Comparison of ENCODE assay signal across 8 cellular contexts in genomic region chr1:86914998-86915736, GRCh38. TPM values are rescaled to one million over a fixed set of nuclear protein-coding genes. Genes with fewer than 3 reads are reported as not detected.
DNase-seq lines count a peak whose midpoint lies in the region; ATAC-seq, FAIRE-seq and TF ChIP-seq lines count a peak whose summit lies in the region.

No MANE protein-coding gene starts in this region.

- peaks cover 55% of the 10 kb centered on the region for H3K4me1 ChIP-seq in HepG2 (ENCODE audit: insufficient read depth, low read length)

- peaks cover 94% of the 10 kb centered on the region for H3K79me2 ChIP-seq in HepG2 (ENCODE audit: insufficient read depth, low read length)

- 0 out of 2 replicates have a peak, but pooled peaks have one; percentile 4 for TF ChIP-seq RAD21 in HepG2 (CRISPR knock-in tag; IDR thresholded peaks at IDR 0.05)

- DNase-seq in GM10248 (ENCODE audit: extremely low spot score) (peak; percentile 45), NCI-H2171 (lab: John Stamatoyannopoulos, UW) (peak; percentile 60), dedifferentiated amniotic fluid mesenchymal stem cell (ENCODE audit: extremely low spot score) (peak; percentile 34), HepG2 (ENCODE audit: low spot score) (peak; percentile 53), GOT3 (lab: John Stamatoyannopoulos, UW) (no peak)
- DNase-seq in activated CD4-positive, alpha-beta T cell treated with anti-CD3 and anti-CD28 coated beads for 1 hour, result peak; percentile 24
- DNase-seq in stimulated activated CD4-positive, alpha-beta T cell treated with anti-CD3 and anti-CD28 coated beads, Interleukin-4, amount 100 ng/mL, for 24 hours, result peak; percentile 48

- H2AFZ ChIP-seq in HepG2 (ENCODE audit: low read length), result peak overlapping the region; percentile 67

- peak in 1 of 2 experiments; percentile 60; a peak in 2 of 4 replicates for TF ChIP-seq POLR2A in HepG2 (IDR thresholded peaks at IDR 0.05; ENCODE audit: insufficient read depth in 1 of 2, low read depth in 2 of 2, low read length in 2 of 2)

- in situ Hi-C loops in HepG2 (cut with HindIII; ENCODE audit: extremely low pct_ligation_motif_present, low pct_unique_long_range_greater_than_20kb), result loop anchor here (10.0 kb wide), 1 partner anchor 140 kb away; no protein-coding TSS in a partner anchor

- peak overlapping the region; percentile 78 for H3K4me2 ChIP-seq in HepG2 (ENCODE audit: low read depth, low read length)

- peaks cover 0 to 2% of the 10 kb centered on the region in 2 experiments; a peak in 3 of 5 replicates for H3K36me3 ChIP-seq in HepG2 (replicated peaks in 1 of 2; ENCODE audit: control insufficient read depth in 1 of 2, insufficient read depth in 2 of 2, low read length in 2 of 2)

- peaks cover 21% of the 10 kb centered on the region for H4K20me1 ChIP-seq in HepG2 (ENCODE audit: insufficient read depth, low read length)

- TF ChIP-seq EP300 in HepG2 (IDR thresholded peaks at IDR 0.05; ENCODE audit: low read depth in 2 of 2, low read length in 2 of 2), result no peak
- no peak for TF ChIP-seq EP300 in HepG2 (CRISPR knock-in tag; IDR thresholded peaks at IDR 0.05; ENCODE audit: borderline replicate concordance)

- H3K27me3 ChIP-seq in HepG2 (ENCODE audit: control insufficient read depth in 1 of 2, insufficient read depth in 2 of 2, low read length in 2 of 2), result peaks cover 0 to 5% of the 10 kb centered on the region in 2 experiments; a peak in 2 of 5 replicates

- FAIRE-seq in HepG2 (lab: Jason Lieb, UNC), result peak; percentile 28

- peak overlapping the region; percentile 95 for H3K27ac ChIP-seq in HepG2 (ENCODE audit: extremely low read length, insufficient read depth, low read length)

- ATAC-seq in HG02870 (IDR thresholded peaks at IDR 0.05; ENCODE audit: unreplicated experiment) (peak; percentile 17), HepG2 (peak; percentile 68)

- H3K9ac ChIP-seq in HepG2 (ENCODE audit: insufficient read depth, low read depth, low read length), result peak overlapping the region; percentile 87

- H3K9me3 ChIP-seq in HepG2 (ENCODE audit: low read length), result no peaks in the 10 kb centered on the region

- POLR2A ChIA-PET in GM10248 (lab: Yijun Ruan, JAX), result no interaction called here
- POLR2A ChIA-PET in HepG2 (lab: Yijun Ruan, JAX), result interaction anchor here (1.1 to 4.6 kb wide), 8 partner anchors 12 to 141 kb away, joined by 4 to 65 read pairs (median 8); no protein-coding TSS in a partner anchor

- under 1% methylated on average over 30 of the region's 43 CpGs for WGBS in HepG2 (ENCODE audit: low lambda C conversion rate)

- peak overlapping the region; percentile 76 to 96 (median 87) for H3K4me3 ChIP-seq in HepG2 (replicated peaks in 1 of 3; ENCODE audit: insufficient read depth in 1 of 3, low read depth in 2 of 3, low read length in 3 of 3)

- TF ChIP-seq CTCF in GM10248 (IDR thresholded peaks at IDR 0.05; ENCODE audit: control extremely low read depth, extremely low read depth, low read depth, missing control alignments) (no peak), HepG2 (CRISPR knock-in tag; IDR thresholded peaks at IDR 0.05) (no peak)

- no TSS peak for BruUV-seq in HepG2 (replicated peaks; lab: Mats Ljungman, UMichigan)

- CTCF ChIA-PET in GM10248 (lab: Yijun Ruan, JAX), result interaction anchor here (1.0 to 3.3 kb wide), 6 partner anchors 17 to 211 kb away, joined by 3 to 25 read pairs (median 6); partner anchors contain the start of gene SH3GLB1
- CTCF ChIA-PET in HepG2 (lab: Yijun Ruan, JAX; ENCODE audit: low intra/inter-chr PET ratio, low total read pairs), result no interaction called here

- intact Hi-C loops in HepG2 (cut with micrococcal nuclease; ENCODE audit: unreplicated experiment), result loop anchor here (2.0 to 10.0 kb wide), 4 partner anchors 20 to 210 kb away; partner anchors contain the start of gene SH3GLB1

TF ChIP-seq in HepG2, 621 proteins besides CTCF, POLR2A, EP300 and RAD21 (continues in another document):
- TF ChIP-seq ZNF33B (CRISPR knock-in tag; IDR thresholded peaks at IDR 0.05) (no peak), BCL3 (CRISPR knock-in tag; IDR thresholded peaks at IDR 0.05) (no peak), PHF8 (CRISPR knock-in tag; IDR thresholded peaks at IDR 0.05) (peak; percentile 72), ATAD3A (CRISPR knock-in tag; IDR thresholded peaks at IDR 0.05) (no peak), ZNF891 (CRISPR knock-in tag; IDR thresholded peaks at IDR 0.05) (0 out of 2 replicates have a peak, but pooled peaks have one; percentile 31), FOXC1 (CRISPR knock-in tag; IDR thresholded peaks at IDR 0.05; ENCODE audit: borderline replicate concordance) (0 out of 2 replicates have a peak, but pooled peaks have one; percentile 66), HIVEP1 (CRISPR knock-in tag; IDR thresholded peaks at IDR 0.05) (peak; percentile 47), ZBTB38 (CRISPR knock-in tag; IDR thresholded peaks at IDR 0.05) (peak; percentile 15; the same call in 1 of the 2 replicates), SRSF1 (optimal IDR thresholded peaks at IDR 0.05; ENCODE audit: low read depth, low read length) (peak; percentile 42), HOXA3 (CRISPR knock-in tag; IDR thresholded peaks at IDR 0.05) (0 out of 2 replicates have a peak, but pooled peaks have one; percentile 10), NPAS2 (CRISPR knock-in tag; IDR thresholded peaks at IDR 0.05; ENCODE audit: borderline replicate concordance) (no peak), MED13 (CRISPR knock-in tag; IDR thresholded peaks at IDR 0.05) (no peak), ZNF317 (CRISPR knock-in tag; IDR thresholded peaks at IDR 0.05) (peak; percentile 12; the same call in 1 of the 2 replicates), ZNF703 (CRISPR knock-in tag; IDR thresholded peaks at IDR 0.05; ENCODE audit: borderline replicate concordance) (no peak), SIN3A (IDR thresholded peaks at IDR 0.05; ENCODE audit: borderline replicate concordance, low read depth, low read length) (peak; percentile 44; the same call in 1 of the 2 replicates), TAF1 (CRISPR knock-in tag; IDR thresholded peaks at IDR 0.05) (no peak; the same call in none of the 2 replicates)

RNA-seq across cellular contexts. Expression of gene HS2ST1, which starts 0.7 kb away (rescaled TPM):
- 51.2 and 58.7 TPM in 2 replicates for total RNA-seq in HepG2 (2016; rRNA removed; fragmentation: Illumina TruSeq; extraction: Trizol)
- 9.1 and 9.3 TPM in 2 replicates for total RNA-seq in HepG2 (2016; cell fraction: cytosol; rRNA removed; fragmentation: Illumina TruSeq; extraction: Trizol; ENCODE audit: low read depth)
- 47.0 and 61.5 TPM in 2 replicates for total RNA-seq in HepG2 (2016; cell fraction: insoluble cytoplasmic fraction; rRNA removed; fragmentation: Illumina TruSeq; extraction: Trizol)
- total RNA-seq in HepG2 (2016; cell fraction: membrane; rRNA removed; fragmentation: Illumina TruSeq; extraction: Trizol), result 17.7 and 21.3 TPM in 2 replicates
- total RNA-seq in HepG2 (2016; cell fraction: nucleus; rRNA removed; fragmentation: Illumina TruSeq; extraction: Trizol), result 55.0 and 59.2 TPM in 2 replicates
- 19.6 and 22.1 TPM in 2 replicates for polyA plus RNA-seq in HepG2 (2011; rRNA removed)
- polyA plus RNA-seq in HepG2 (2011; cell fraction: cytosol; rRNA removed), result 9.0 and 13.8 TPM in 2 replicates
- 3.7 and 5.2 TPM in 2 replicates for polyA plus RNA-seq in HepG2 (2011; cell fraction: nucleus; rRNA removed)
- polyA plus RNA-seq in HepG2 (2012), result 27.9 and 38.2 TPM in 2 replicates
- 3.6 TPM in 2 replicates for polyA plus RNA-seq in HepG2 (2016; cell fraction: cytosol; fragmentation: Illumina TruSeq; extraction: Trizol; ENCODE audit: low read depth)
- polyA plus RNA-seq in HepG2 (2016; cell fraction: insoluble cytoplasmic fraction; fragmentation: Illumina TruSeq; extraction: Trizol; ENCODE audit: low read depth), result 41.4 and 41.7 TPM in 2 replicates
- polyA plus RNA-seq in HepG2 (2016; cell fraction: membrane; fragmentation: Illumina TruSeq; extraction: Trizol; ENCODE audit: low read depth), result 11.4 and 11.7 TPM in 2 replicates
- polyA plus RNA-seq in HepG2 (2016; cell fraction: nucleus; fragmentation: Illumina TruSeq; extraction: Trizol; ENCODE audit: insufficient read depth, low read depth), result 49.1 and 51.8 TPM in 2 replicates
- polyA minus RNA-seq in HepG2 (2011; rRNA and poly(A)+ RNA removed; ENCODE audit: low replicate concordance), result 8.4 and 14.9 TPM in 2 replicates
- polyA minus RNA-seq in HepG2 (2011; cell fraction: cytosol; rRNA and poly(A)+ RNA removed), result 28.0 and 34.0 TPM in 2 replicates
- 38.8 and 42.7 TPM in 2 replicates for polyA minus RNA-seq in HepG2 (2011; cell fraction: nucleus; rRNA and poly(A)+ RNA removed)

RNA-seq across cellular contexts. Expression of gene SELENOF, which starts 1.2 kb away (rescaled TPM):
- total RNA-seq in HepG2 (2016; rRNA removed; fragmentation: Illumina TruSeq; extraction: Trizol), result 124 and 163 TPM in 2 replicates
- total RNA-seq in HepG2 (2016; cell fraction: cytosol; rRNA removed; fragmentation: Illumina TruSeq; extraction: Trizol; ENCODE audit: low read depth), result 25.2 and 35.4 TPM in 2 replicates
- 130 and 171 TPM in 2 replicates for total RNA-seq in HepG2 (2016; cell fraction: insoluble cytoplasmic fraction; rRNA removed; fragmentation: Illumina TruSeq; extraction: Trizol)
- total RNA-seq in HepG2 (2016; cell fraction: membrane; rRNA removed; fragmentation: Illumina TruSeq; extraction: Trizol), result 69.8 and 78.9 TPM in 2 replicates
- 143 and 153 TPM in 2 replicates for total RNA-seq in HepG2 (2016; cell fraction: nucleus; rRNA removed; fragmentation: Illumina TruSeq; extraction: Trizol)
- polyA plus RNA-seq in HepG2 (2011; rRNA removed), result 88.2 and 133 TPM in 2 replicates
- polyA plus RNA-seq in HepG2 (2011; cell fraction: cytosol; rRNA removed), result 54.9 and 90.7 TPM in 2 replicates
- 15.6 and 23.8 TPM in 2 replicates for polyA plus RNA-seq in HepG2 (2011; cell fraction: nucleus; rRNA removed)
- polyA plus RNA-seq in HepG2 (2012), result 109 and 157 TPM in 2 replicates
- 26.8 and 27.6 TPM in 2 replicates for polyA plus RNA-seq in HepG2 (2016; cell fraction: cytosol; fragmentation: Illumina TruSeq; extraction: Trizol; ENCODE audit: low read depth)
- polyA plus RNA-seq in HepG2 (2016; cell fraction: insoluble cytoplasmic fraction; fragmentation: Illumina TruSeq; extraction: Trizol; ENCODE audit: low read depth), result 145 and 147 TPM in 2 replicates
- polyA plus RNA-seq in HepG2 (2016; cell fraction: membrane; fragmentation: Illumina TruSeq; extraction: Trizol; ENCODE audit: low read depth), result 57.9 and 59.8 TPM in 2 replicates
- 249 and 252 TPM in 2 replicates for polyA plus RNA-seq in HepG2 (2016; cell fraction: nucleus; fragmentation: Illumina TruSeq; extraction: Trizol; ENCODE audit: insufficient read depth, low read depth)
- 41.6 and 58.4 TPM in 2 replicates for polyA minus RNA-seq in HepG2 (2011; rRNA and poly(A)+ RNA removed; ENCODE audit: low replicate concordance)
- 50.9 and 59.9 TPM in 2 replicates for polyA minus RNA-seq in HepG2 (2011; cell fraction: cytosol; rRNA and poly(A)+ RNA removed)
- polyA minus RNA-seq in HepG2 (2011; cell fraction: nucleus; rRNA and poly(A)+ RNA removed), result 38.8 and 44.2 TPM in 2 replicates
